Comparison of ENCODE assay signal across 1 cellular context in the genomic region with DNA sequence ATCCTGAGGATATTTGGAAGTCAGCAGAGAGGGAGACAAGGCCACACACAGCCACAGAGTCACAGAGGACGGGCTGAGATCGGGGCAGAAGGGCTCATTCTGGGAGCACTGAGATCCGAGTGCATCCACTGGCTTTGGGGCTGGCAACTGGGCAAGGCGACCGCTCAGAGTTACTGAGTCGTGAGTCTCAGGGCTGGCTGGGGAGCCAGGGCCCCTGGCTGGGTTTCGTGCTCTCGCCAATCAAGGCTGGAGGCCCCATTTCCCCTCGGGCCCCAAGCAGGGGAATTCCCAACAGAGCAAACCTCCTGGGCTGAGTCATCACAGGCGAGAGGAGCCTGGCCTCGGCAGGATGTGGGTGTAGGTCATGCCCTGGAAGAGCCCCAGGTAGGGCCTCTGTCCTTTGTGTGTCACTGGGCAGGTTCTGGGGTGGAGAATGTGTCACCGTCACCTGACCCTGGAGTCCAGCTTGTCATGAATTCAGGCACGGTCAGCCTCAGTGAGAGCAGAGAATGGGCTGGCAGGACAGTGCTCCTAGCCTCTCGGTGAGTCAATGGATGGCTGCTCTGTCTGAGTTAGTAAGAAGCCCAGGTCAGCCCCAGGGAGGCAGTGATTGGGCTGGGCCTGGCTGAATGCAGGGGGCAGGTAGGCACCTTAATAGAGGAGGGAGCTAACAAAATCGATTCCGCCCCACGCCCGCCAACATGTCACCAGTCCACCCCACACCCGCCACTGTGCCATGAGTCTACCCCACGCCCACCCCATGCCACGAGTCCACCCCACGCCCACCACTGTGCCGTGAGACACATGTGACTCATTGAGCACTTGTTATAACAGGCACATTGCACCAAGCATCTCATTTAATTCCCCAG.
TF ChIP-seq lines count a peak whose summit lies in the region.

No MANE protein-coding gene starts in this region.

TF ChIP-seq in HepG2, 621 proteins besides CTCF, POLR2A, EP300 and RAD21 (continued from another document and continues in another):
- TF ChIP-seq, protein P1, sequence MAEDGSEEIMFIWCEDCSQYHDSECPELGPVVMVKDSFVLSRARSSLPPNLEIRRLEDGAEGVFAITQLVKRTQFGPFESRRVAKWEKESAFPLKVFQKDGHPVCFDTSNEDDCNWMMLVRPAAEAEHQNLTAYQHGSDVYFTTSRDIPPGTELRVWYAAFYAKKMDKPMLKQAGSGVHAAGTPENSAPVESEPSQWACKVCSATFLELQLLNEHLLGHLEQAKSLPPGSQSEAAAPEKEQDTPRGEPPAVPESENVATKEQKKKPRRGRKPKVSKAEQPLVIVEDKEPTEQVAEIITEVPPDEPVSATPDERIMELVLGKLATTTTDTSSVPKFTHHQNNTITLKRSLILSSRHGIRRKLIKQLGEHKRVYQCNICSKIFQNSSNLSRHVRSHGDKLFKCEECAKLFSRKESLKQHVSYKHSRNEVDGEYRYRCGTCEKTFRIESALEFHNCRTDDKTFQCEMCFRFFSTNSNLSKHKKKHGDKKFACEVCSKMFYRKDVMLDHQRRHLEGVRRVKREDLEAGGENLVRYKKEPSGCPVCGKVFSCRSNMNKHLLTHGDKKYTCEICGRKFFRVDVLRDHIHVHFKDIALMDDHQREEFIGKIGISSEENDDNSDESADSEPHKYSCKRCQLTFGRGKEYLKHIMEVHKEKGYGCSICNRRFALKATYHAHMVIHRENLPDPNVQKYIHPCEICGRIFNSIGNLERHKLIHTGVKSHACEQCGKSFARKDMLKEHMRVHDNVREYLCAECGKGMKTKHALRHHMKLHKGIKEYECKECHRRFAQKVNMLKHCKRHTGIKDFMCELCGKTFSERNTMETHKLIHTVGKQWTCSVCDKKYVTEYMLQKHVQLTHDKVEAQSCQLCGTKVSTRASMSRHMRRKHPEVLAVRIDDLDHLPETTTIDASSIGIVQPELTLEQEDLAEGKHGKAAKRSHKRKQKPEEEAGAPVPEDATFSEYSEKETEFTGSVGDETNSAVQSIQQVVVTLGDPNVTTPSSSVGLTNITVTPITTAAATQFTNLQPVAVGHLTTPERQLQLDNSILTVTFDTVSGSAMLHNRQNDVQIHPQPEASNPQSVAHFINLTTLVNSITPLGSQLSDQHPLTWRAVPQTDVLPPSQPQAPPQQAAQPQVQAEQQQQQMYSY (CRISPR knock-in tag; IDR thresholded peaks at IDR 0.05) = no peak
- TF ChIP-seq KAT7 (CRISPR knock-in tag; IDR thresholded peaks at IDR 0.05; ENCODE audit: borderline replicate concordance) = no peak; the same call in 1 of the 2 replicates
- TF ChIP-seq, protein P2, sequence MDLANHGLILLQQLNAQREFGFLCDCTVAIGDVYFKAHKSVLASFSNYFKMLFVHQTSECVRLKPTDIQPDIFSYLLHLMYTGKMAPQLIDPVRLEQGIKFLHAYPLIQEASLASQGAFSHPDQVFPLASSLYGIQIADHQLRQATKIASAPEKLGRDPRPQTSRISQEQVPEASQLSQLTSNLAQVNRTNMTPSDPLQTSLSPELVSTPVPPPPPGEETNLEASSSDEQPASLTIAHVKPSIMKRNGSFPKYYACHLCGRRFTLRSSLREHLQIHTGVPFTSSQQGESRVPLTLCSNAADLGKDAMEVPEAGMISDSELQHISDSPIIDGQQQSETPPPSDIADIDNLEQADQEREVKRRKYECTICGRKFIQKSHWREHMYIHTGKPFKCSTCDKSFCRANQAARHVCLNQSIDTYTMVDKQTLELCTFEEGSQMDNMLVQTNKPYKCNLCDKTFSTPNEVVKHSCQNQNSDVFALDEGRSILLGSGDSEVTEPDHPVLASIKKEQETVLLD (CRISPR knock-in tag; IDR thresholded peaks at IDR 0.05; ENCODE audit: low read depth) = peak; percentile 63; the same call in 1 of the 2 replicates
- no peak for TF ChIP-seq CBX1 (IDR thresholded peaks at IDR 0.05; ENCODE audit: low read depth)
- TF ChIP-seq, protein P3, sequence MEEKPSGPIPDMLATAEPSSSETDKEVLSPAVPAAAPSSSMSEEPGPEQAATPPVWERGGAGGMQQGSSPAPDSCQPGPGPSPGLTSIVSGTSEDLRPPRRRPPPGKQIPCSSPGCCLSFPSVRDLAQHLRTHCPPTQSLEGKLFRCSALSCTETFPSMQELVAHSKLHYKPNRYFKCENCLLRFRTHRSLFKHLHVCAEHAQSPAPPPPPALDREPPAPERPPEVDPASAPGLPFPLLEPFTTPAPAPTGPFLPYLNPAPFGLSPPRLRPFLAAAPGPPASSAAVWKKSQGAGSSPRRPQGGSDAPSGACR (CRISPR knock-in tag; IDR thresholded peaks at IDR 0.05) = peak; percentile 93
- no peak for TF ChIP-seq ZNF33A (CRISPR knock-in tag; IDR thresholded peaks at IDR 0.05; ENCODE audit: borderline replicate concordance)
- TF ChIP-seq ZNF234 (CRISPR knock-in tag; conservative IDR thresholded peaks at IDR 0.05) = no peak
- no peak for TF ChIP-seq ZNF260 (CRISPR knock-in tag; IDR thresholded peaks at IDR 0.05; ENCODE audit: borderline replicate concordance, low read depth)
- no peak for TF ChIP-seq ZNF30 (CRISPR knock-in tag; IDR thresholded peaks at IDR 0.05)
- TF ChIP-seq, protein P4, sequence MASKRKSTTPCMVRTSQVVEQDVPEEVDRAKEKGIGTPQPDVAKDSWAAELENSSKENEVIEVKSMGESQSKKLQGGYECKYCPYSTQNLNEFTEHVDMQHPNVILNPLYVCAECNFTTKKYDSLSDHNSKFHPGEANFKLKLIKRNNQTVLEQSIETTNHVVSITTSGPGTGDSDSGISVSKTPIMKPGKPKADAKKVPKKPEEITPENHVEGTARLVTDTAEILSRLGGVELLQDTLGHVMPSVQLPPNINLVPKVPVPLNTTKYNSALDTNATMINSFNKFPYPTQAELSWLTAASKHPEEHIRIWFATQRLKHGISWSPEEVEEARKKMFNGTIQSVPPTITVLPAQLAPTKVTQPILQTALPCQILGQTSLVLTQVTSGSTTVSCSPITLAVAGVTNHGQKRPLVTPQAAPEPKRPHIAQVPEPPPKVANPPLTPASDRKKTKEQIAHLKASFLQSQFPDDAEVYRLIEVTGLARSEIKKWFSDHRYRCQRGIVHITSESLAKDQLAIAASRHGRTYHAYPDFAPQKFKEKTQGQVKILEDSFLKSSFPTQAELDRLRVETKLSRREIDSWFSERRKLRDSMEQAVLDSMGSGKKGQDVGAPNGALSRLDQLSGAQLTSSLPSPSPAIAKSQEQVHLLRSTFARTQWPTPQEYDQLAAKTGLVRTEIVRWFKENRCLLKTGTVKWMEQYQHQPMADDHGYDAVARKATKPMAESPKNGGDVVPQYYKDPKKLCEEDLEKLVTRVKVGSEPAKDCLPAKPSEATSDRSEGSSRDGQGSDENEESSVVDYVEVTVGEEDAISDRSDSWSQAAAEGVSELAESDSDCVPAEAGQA (IDR thresholded peaks at IDR 0.05; ENCODE audit: low read depth) = 0 out of 2 replicates have a peak, but pooled peaks have one; percentile 39
- TF ChIP-seq, protein P4 (CRISPR knock-in tag; IDR thresholded peaks at IDR 0.05; ENCODE audit: borderline replicate concordance) = no peak
- TF ChIP-seq TOE1 (CRISPR knock-in tag; IDR thresholded peaks at IDR 0.05) = no peak
- TF ChIP-seq SIN3A (IDR thresholded peaks at IDR 0.05; ENCODE audit: borderline replicate concordance, low read depth, low read length) = no peak
- TF ChIP-seq, protein P5, sequence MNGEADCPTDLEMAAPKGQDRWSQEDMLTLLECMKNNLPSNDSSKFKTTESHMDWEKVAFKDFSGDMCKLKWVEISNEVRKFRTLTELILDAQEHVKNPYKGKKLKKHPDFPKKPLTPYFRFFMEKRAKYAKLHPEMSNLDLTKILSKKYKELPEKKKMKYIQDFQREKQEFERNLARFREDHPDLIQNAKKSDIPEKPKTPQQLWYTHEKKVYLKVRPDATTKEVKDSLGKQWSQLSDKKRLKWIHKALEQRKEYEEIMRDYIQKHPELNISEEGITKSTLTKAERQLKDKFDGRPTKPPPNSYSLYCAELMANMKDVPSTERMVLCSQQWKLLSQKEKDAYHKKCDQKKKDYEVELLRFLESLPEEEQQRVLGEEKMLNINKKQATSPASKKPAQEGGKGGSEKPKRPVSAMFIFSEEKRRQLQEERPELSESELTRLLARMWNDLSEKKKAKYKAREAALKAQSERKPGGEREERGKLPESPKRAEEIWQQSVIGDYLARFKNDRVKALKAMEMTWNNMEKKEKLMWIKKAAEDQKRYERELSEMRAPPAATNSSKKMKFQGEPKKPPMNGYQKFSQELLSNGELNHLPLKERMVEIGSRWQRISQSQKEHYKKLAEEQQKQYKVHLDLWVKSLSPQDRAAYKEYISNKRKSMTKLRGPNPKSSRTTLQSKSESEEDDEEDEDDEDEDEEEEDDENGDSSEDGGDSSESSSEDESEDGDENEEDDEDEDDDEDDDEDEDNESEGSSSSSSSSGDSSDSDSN (CRISPR knock-in tag; IDR thresholded peaks at IDR 0.05) = peak; percentile 83; the same call in 1 of the 2 replicates
- peak; percentile 67 for TF ChIP-seq RBM39 (IDR thresholded peaks at IDR 0.05; ENCODE audit: low read depth, low read length, poor library complexity, severe bottlenecking)
- peak; percentile 83 for TF ChIP-seq PHF5A (CRISPR knock-in tag; IDR thresholded peaks at IDR 0.05; ENCODE audit: low read depth, unreplicated experiment)
- peak; percentile 91 for TF ChIP-seq PPARG (CRISPR knock-in tag; conservative IDR thresholded peaks at IDR 0.05)
- TF ChIP-seq ZNF670 (CRISPR knock-in tag; IDR thresholded peaks at IDR 0.05; ENCODE audit: borderline replicate concordance) = peak; percentile 97
- TF ChIP-seq, protein P6, sequence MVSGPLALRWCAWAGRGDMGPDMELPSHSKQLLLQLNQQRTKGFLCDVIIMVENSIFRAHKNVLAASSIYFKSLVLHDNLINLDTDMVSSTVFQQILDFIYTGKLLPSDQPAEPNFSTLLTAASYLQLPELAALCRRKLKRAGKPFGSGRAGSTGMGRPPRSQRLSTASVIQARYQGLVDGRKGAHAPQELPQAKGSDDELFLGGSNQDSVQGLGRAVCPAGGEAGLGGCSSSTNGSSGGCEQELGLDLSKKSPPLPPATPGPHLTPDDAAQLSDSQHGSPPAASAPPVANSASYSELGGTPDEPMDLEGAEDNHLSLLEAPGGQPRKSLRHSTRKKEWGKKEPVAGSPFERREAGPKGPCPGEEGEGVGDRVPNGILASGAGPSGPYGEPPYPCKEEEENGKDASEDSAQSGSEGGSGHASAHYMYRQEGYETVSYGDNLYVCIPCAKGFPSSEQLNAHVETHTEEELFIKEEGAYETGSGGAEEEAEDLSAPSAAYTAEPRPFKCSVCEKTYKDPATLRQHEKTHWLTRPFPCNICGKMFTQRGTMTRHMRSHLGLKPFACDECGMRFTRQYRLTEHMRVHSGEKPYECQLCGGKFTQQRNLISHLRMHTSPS (CRISPR knock-in tag; IDR thresholded peaks at IDR 0.05; ENCODE audit: low read depth) = peak; percentile 79
- TF ChIP-seq ZNF878 (CRISPR knock-in tag; IDR thresholded peaks at IDR 0.05) = peak; percentile 86
- TF ChIP-seq, protein P7, sequence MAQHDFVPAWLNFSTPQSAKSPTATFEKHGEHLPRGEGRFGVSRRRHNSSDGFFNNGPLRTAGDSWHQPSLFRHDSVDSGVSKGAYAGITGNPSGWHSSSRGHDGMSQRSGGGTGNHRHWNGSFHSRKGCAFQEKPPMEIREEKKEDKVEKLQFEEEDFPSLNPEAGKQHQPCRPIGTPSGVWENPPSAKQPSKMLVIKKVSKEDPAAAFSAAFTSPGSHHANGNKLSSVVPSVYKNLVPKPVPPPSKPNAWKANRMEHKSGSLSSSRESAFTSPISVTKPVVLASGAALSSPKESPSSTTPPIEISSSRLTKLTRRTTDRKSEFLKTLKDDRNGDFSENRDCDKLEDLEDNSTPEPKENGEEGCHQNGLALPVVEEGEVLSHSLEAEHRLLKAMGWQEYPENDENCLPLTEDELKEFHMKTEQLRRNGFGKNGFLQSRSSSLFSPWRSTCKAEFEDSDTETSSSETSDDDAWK (CRISPR knock-in tag; IDR thresholded peaks at IDR 0.05) = no peak
- no peak for TF ChIP-seq ZNF468 (CRISPR knock-in tag; IDR thresholded peaks at IDR 0.05)
- TF ChIP-seq ZBTB7B (CRISPR knock-in tag; IDR thresholded peaks at IDR 0.05) = peak; percentile 63; the same call in 1 of the 2 replicates
- TF ChIP-seq, protein P8, sequence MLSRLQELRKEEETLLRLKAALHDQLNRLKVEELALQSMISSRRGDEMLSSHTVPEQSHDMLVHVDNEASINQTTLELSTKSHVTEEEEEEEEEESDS (CRISPR knock-in tag; IDR thresholded peaks at IDR 0.05; ENCODE audit: borderline replicate concordance) = no peak
- peak; percentile 85; the same call in 1 of the 2 replicates for TF ChIP-seq AKAP8 (CRISPR knock-in tag; IDR thresholded peaks at IDR 0.05)
- no peak; the same call in 1 of the 2 replicates for TF ChIP-seq ZC3H4 (CRISPR knock-in tag; IDR thresholded peaks at IDR 0.05; ENCODE audit: borderline replicate concordance)
- TF ChIP-seq, protein P9, sequence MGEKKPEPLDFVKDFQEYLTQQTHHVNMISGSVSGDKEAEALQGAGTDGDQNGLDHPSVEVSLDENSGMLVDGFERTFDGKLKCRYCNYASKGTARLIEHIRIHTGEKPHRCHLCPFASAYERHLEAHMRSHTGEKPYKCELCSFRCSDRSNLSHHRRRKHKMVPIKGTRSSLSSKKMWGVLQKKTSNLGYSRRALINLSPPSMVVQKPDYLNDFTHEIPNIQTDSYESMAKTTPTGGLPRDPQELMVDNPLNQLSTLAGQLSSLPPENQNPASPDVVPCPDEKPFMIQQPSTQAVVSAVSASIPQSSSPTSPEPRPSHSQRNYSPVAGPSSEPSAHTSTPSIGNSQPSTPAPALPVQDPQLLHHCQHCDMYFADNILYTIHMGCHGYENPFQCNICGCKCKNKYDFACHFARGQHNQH (CRISPR knock-in tag; IDR thresholded peaks at IDR 0.05) = peak; percentile 93
- TF ChIP-seq ADNP (CRISPR knock-in tag; IDR thresholded peaks at IDR 0.05) = peak; percentile 23; the same call in 1 of the 2 replicates
- TF ChIP-seq, protein P10, sequence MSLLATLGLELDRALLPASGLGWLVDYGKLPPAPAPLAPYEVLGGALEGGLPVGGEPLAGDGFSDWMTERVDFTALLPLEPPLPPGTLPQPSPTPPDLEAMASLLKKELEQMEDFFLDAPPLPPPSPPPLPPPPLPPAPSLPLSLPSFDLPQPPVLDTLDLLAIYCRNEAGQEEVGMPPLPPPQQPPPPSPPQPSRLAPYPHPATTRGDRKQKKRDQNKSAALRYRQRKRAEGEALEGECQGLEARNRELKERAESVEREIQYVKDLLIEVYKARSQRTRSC (CRISPR knock-in tag; IDR thresholded peaks at IDR 0.05; ENCODE audit: low read depth) = no peak
- no peak for TF ChIP-seq ZNF841 (CRISPR knock-in tag; IDR thresholded peaks at IDR 0.05; ENCODE audit: borderline replicate concordance)
- peak; percentile 66 for TF ChIP-seq NFYC (CRISPR knock-in tag; IDR thresholded peaks at IDR 0.05)
- peak; percentile 99 for TF ChIP-seq FOSL2 (CRISPR knock-in tag; IDR thresholded peaks at IDR 0.05)
- no peak; the same call in 1 of the 2 replicates for TF ChIP-seq ZNF891 (CRISPR knock-in tag; IDR thresholded peaks at IDR 0.05)
- no peak for TF ChIP-seq ZNF510 (CRISPR knock-in tag; IDR thresholded peaks at IDR 0.05; ENCODE audit: low read depth)
- TF ChIP-seq HNRNPK (IDR thresholded peaks at IDR 0.05; ENCODE audit: low read depth, low read length, poor library complexity, severe bottlenecking) = no peak
